In genomic region chr15:43516801-43517353, GRCh38 we compare ENCODE assay signal across 10 cellular contexts. TPM values are rescaled to one million over a fixed set of nuclear protein-coding genes. Genes with fewer than 3 reads are reported as not detected.
DNase-seq lines count a peak whose midpoint lies in the region; ATAC-seq, FAIRE-seq and TF ChIP-seq lines count a peak whose summit lies in the region.
"Had no signal": no experiment of that assay in that cellular context is flagged by ENCODE, and none has a peak within 500 bp of the region (broad histone marks: within the 10 kb centered on the region; RNA-seq: fewer than 3 reads in every experiment).

No MANE protein-coding gene starts in this region.

- no peaks in the 10 kb centered on the region for H3K9me3 ChIP-seq in keratinocyte (ENCODE audit: control insufficient read depth, low read depth, low read length)

- no peak overlapping the region for H2AFZ ChIP-seq in keratinocyte (ENCODE audit: control insufficient read depth, low read length)

- TF ChIP-seq CTCF in HFF-Myc (IDR thresholded peaks at IDR 0.05; ENCODE audit: low read depth, low read length, missing control alignments): no peak
- TF ChIP-seq CTCF in keratinocyte (optimal IDR thresholded peaks at IDR 0.05 in 1 of 3, IDR thresholded peaks at IDR 0.05 in 1 of 3, conservative IDR thresholded peaks at IDR 0.05 in 1 of 3; ENCODE audit: extremely low read depth in 1 of 3, insufficient read depth in 2 of 3, low read length in 3 of 3): no peak

- H3K27ac ChIP-seq in angular gyrus (ENCODE audit: low read depth, low read length): peak overlapping the region; percentile 95
- no peak overlapping the region for H3K27ac ChIP-seq in keratinocyte (ENCODE audit: control insufficient read depth, insufficient read depth, low read length)

- H3K9ac ChIP-seq in keratinocyte (ENCODE audit: control insufficient read depth, extremely low read depth, insufficient read depth, low read length): no peak overlapping the region

- FAIRE-seq in keratinocyte (lab: Jason Lieb, UNC): peak; percentile 17
- FAIRE-seq: HTR-8/SVneo had no signal

- H3K27me3 ChIP-seq in keratinocyte (ENCODE audit: control insufficient read depth, extremely low read depth, insufficient read depth, low read length): peaks cover 39% of the 10 kb centered on the region

- no peak for DNase-seq in HFF-Myc (ENCODE audit: extremely low read depth, low read depth)
- DNase-seq in keratinocyte (ENCODE audit: low read depth, low spot score): no peak
- DNase-seq in superior temporal gyrus (ENCODE audit: extremely low spot score): peak; percentile 61
- DNase-seq in NCI-H146 treated with DMSO at 0.1 percent for 48 hours (lab: John Stamatoyannopoulos, UW; ENCODE audit: unreplicated experiment): no peak
- DNase-seq in NK-92 treated with Interleukin-12 subunit alpha and Interleukin-12 subunit beta, amount 100 ng/mL, for 24 hours (lab: John Stamatoyannopoulos, UW): no peak
- DNase-seq: activated B cell treated with CpG ODN at 0.5 μM for 24 hours had no signal

- no peaks in the 10 kb centered on the region for H3K36me3 ChIP-seq in keratinocyte (ENCODE audit: control insufficient read depth in 2 of 2, extremely low read depth in 1 of 2, insufficient read depth in 2 of 2, low read length in 2 of 2)

- no peaks in the 10 kb centered on the region for H4K20me1 ChIP-seq in keratinocyte (ENCODE audit: control insufficient read depth, extremely low read depth, insufficient read depth, low read length)

- ATAC-seq in GM21737 (IDR thresholded peaks at IDR 0.05; ENCODE audit: unreplicated experiment) (no peak), GM21619 (IDR thresholded peaks at IDR 0.05; ENCODE audit: unreplicated experiment) (no peak)

- dilution Hi-C loops in keratinocyte (cut with MboI; ENCODE audit: extremely low pct_ligation_motif_present, low sequenced_read_pairs): no loop called here

- H3K4me3 ChIP-seq in HFF-Myc (replicated peaks; ENCODE audit: low read depth, low read length) (peak overlapping the region; percentile 46), keratinocyte (ENCODE audit: control insufficient read depth in 2 of 3, extremely low read depth in 1 of 3, insufficient read depth in 2 of 3, low read depth in 1 of 3, low read length in 3 of 3) (no peak overlapping the region)

- no peaks in the 10 kb centered on the region for H3K9me1 ChIP-seq in keratinocyte (ENCODE audit: control insufficient read depth, extremely low read depth, insufficient read depth, low read length)

- no peaks in the 10 kb centered on the region for H3K4me1 ChIP-seq in keratinocyte (ENCODE audit: control insufficient read depth, extremely low read depth, insufficient read depth, low read length)

- no peaks in the 10 kb centered on the region for H3K79me2 ChIP-seq in keratinocyte (ENCODE audit: control insufficient read depth, insufficient read depth, low read length)

- no peak overlapping the region for H3K4me2 ChIP-seq in keratinocyte (ENCODE audit: control insufficient read depth, extremely low read depth, insufficient read depth, low read depth, low read length)

RNA-seq across cellular contexts. Expression of gene MAP1A, which starts 0.5 kb away (rescaled TPM):
- polyA plus RNA-seq in keratinocyte: 0.13 to 0.18 TPM (median 0.14 TPM) in 3 replicates
- polyA plus RNA-seq in keratinocyte (2011; ENCODE audit: low read depth): 0.06 TPM
- polyA plus RNA-seq in keratinocyte (2011; cell fraction: cytosol; rRNA removed): 0.16 and 0.23 TPM in 2 replicates
- polyA plus RNA-seq in keratinocyte (2011; cell fraction: nucleus; rRNA removed): 0.56 and 1.0 TPM in 2 replicates
- polyA plus RNA-seq in keratinocyte (2012; ENCODE audit: low replicate concordance): 0.17 and 0.19 TPM in 2 replicates
- polyA minus RNA-seq in keratinocyte: 0.42 to 1.5 TPM (median 0.76 TPM) in 3 replicates
- 0.38 TPM for polyA minus RNA-seq in keratinocyte (2011; cell fraction: cytosol; rRNA and poly(A)+ RNA removed)
- 0.95 and 2.1 TPM in 2 replicates for polyA minus RNA-seq in keratinocyte (2011; cell fraction: nucleus; rRNA and poly(A)+ RNA removed)

RNA-seq across cellular contexts. Expression of gene TP53BP1, which starts 23.9 kb away (rescaled TPM):
- polyA plus RNA-seq in keratinocyte: 26.2 to 36.7 TPM (median 30.7 TPM) in 3 replicates
- 12.6 TPM for polyA plus RNA-seq in keratinocyte (2011; ENCODE audit: low read depth)
- polyA plus RNA-seq in keratinocyte (2011; cell fraction: cytosol; rRNA removed): 16.0 and 20.9 TPM in 2 replicates
- 68.7 and 71.0 TPM in 2 replicates for polyA plus RNA-seq in keratinocyte (2011; cell fraction: nucleus; rRNA removed)
- 11.1 and 18.4 TPM in 2 replicates for polyA plus RNA-seq in keratinocyte (2012; ENCODE audit: low replicate concordance)
- polyA minus RNA-seq in keratinocyte: 43.9 to 57.9 TPM (median 48.9 TPM) in 3 replicates
- polyA minus RNA-seq in keratinocyte (2011; cell fraction: cytosol; rRNA and poly(A)+ RNA removed): 16.9 TPM
- 47.1 and 88.3 TPM in 2 replicates for polyA minus RNA-seq in keratinocyte (2011; cell fraction: nucleus; rRNA and poly(A)+ RNA removed)
